6 cellular contexts compared by ENCODE assay signal in genomic region chr21:44163167-44163653, GRCh38. TPM values are rescaled to one million over a fixed set of nuclear protein-coding genes. Genes with fewer than 3 reads are reported as not detected.
DNase-seq lines count a peak whose midpoint lies in the region; ATAC-seq, FAIRE-seq and TF ChIP-seq lines count a peak whose summit lies in the region.
"Not testable (repeated sequence)": the region's sequence is repeated elsewhere in the genome, so short reads cannot be mapped to it uniquely, and the experiment has no call there.

No MANE protein-coding gene starts in this region.

- TF ChIP-seq POLR2A in K562 (conservative IDR thresholded peaks at IDR 0.05) = not testable (repeated sequence)

- H3K4me2 ChIP-seq in K562 (ENCODE audit: insufficient read depth, low read length); keratinocyte (ENCODE audit: control insufficient read depth, extremely low read depth, insufficient read depth, low read depth, low read length): not testable (repeated sequence)

- H3K27ac ChIP-seq in K562 (ENCODE audit: extremely low read depth, low read depth, low read length); keratinocyte (ENCODE audit: control insufficient read depth, insufficient read depth, low read length): not testable (repeated sequence)

- not testable (repeated sequence) for TF ChIP-seq CTCF in K562 (IDR thresholded peaks at IDR 0.05 in 2 of 3, conservative IDR thresholded peaks at IDR 0.05 in 1 of 3; ENCODE audit: insufficient read depth in 2 of 3, low read depth in 1 of 3, low read length in 3 of 3); bronchial epithelial cell (IDR thresholded peaks at IDR 0.05; ENCODE audit: insufficient read depth, low read length, severe bottlenecking); keratinocyte (optimal IDR thresholded peaks at IDR 0.05 in 1 of 3, IDR thresholded peaks at IDR 0.05 in 1 of 3, conservative IDR thresholded peaks at IDR 0.05 in 1 of 3; ENCODE audit: extremely low read depth in 1 of 3, insufficient read depth in 2 of 3, low read length in 3 of 3)

- not testable (repeated sequence) for TF ChIP-seq RAD21 in K562 (CRISPR knock-in tag; conservative IDR thresholded peaks at IDR 0.05 in 1 of 2, IDR thresholded peaks at IDR 0.05 in 1 of 2)

- H3K9ac ChIP-seq in K562 (ENCODE audit: insufficient read depth in 1 of 2, low read depth in 2 of 2, low read length in 2 of 2); keratinocyte (ENCODE audit: control insufficient read depth, extremely low read depth, insufficient read depth, low read length): not testable (repeated sequence)

- not testable (repeated sequence) for H3K4me3 ChIP-seq in K562; bronchial epithelial cell (ENCODE audit: low read depth, low read length); keratinocyte (ENCODE audit: control insufficient read depth in 2 of 3, extremely low read depth in 1 of 3, insufficient read depth in 2 of 3, low read depth in 1 of 3, low read length in 3 of 3)

- H3K36me3 Mint-ChIP-seq in activated CD4-positive, alpha-beta T cell treated with anti-CD3 and anti-CD28 coated beads, Interleukin-2, amount 10 ng/mL, durations not matched to agents 24 days and 14 days (ENCODE audit: low read depth) = not testable (repeated sequence)

- not testable (repeated sequence) for H3K27me3 ChIP-seq in K562 (ENCODE audit: control insufficient read depth in 2 of 2, insufficient read depth in 2 of 2, low read length in 2 of 2); bronchial epithelial cell (ENCODE audit: control insufficient read depth, insufficient read depth, low read length); keratinocyte (ENCODE audit: control insufficient read depth, extremely low read depth, insufficient read depth, low read length)

- not testable (repeated sequence) for H3K36me3 ChIP-seq in K562 (ENCODE audit: control insufficient read depth, insufficient read depth, low read length); bronchial epithelial cell (ENCODE audit: control insufficient read depth, insufficient read depth, low read length); keratinocyte (ENCODE audit: control insufficient read depth in 2 of 2, extremely low read depth in 1 of 2, insufficient read depth in 2 of 2, low read length in 2 of 2)

- not testable (repeated sequence) for H3K79me2 ChIP-seq in K562 (ENCODE audit: control insufficient read depth, insufficient read depth, low read length); keratinocyte (ENCODE audit: control insufficient read depth, insufficient read depth, low read length)

- dilution Hi-C loops in keratinocyte (cut with MboI; ENCODE audit: extremely low pct_ligation_motif_present, low sequenced_read_pairs) = not testable (repeated sequence)

- not testable (repeated sequence) for H3K27ac Mint-ChIP-seq in activated CD4-positive, alpha-beta T cell treated with anti-CD3 and anti-CD28 coated beads, Interleukin-2, amount 10 ng/mL, durations not matched to agents 24 days and 14 days

- not testable (repeated sequence) for H3K27me3 Mint-ChIP-seq in activated CD4-positive, alpha-beta T cell treated with anti-CD3 and anti-CD28 coated beads, Interleukin-2, amount 10 ng/mL, durations not matched to agents 24 days and 14 days

- WGBS in K562 (ENCODE audit: insufficient coverage, low coverage, missing lambda C conversion rate) = 2% methylated on average over 5 of the region's 13 CpGs

- H3K9me1 ChIP-seq in K562 (ENCODE audit: control insufficient read depth, insufficient read depth, low read length); keratinocyte (ENCODE audit: control insufficient read depth, extremely low read depth, insufficient read depth, low read length): not testable (repeated sequence)

- not testable (repeated sequence) for H4K20me1 ChIP-seq in K562 (replicated peaks; ENCODE audit: control insufficient read depth, insufficient read depth, low read length); keratinocyte (ENCODE audit: control insufficient read depth, extremely low read depth, insufficient read depth, low read length)

- not testable (repeated sequence) for DNase-seq in GM18507 (ENCODE audit: extremely low spot score, insufficient read length, low read depth); K562 (ENCODE audit: extremely low read depth in 1 of 4, low spot score in 3 of 4); bronchial epithelial cell (ENCODE audit: low read depth); keratinocyte (ENCODE audit: low read depth, low spot score)
- peak; percentile 5 for DNase-seq in activated CD4-positive, alpha-beta T cell treated with anti-CD3 and anti-CD28 coated beads, Interleukin-2, amount 10 ng/mL, durations not matched to agents 24 days and 14 days
- DNase-seq in left lobe of liver (ENCODE audit: low spot score) = peak; percentile 16

- TF ChIP-seq EP300 in K562 (IDR thresholded peaks at IDR 0.05; ENCODE audit: low read length) = not testable (repeated sequence)

- not testable (repeated sequence) for H3K4me1 Mint-ChIP-seq in activated CD4-positive, alpha-beta T cell treated with anti-CD3 and anti-CD28 coated beads, Interleukin-2, amount 10 ng/mL, durations not matched to agents 24 days and 14 days

- POLR2A ChIA-PET in K562 (lab: Yijun Ruan, JAX) = not testable (repeated sequence)

- H3K9me3 ChIP-seq in K562 (replicated peaks; ENCODE audit: control insufficient read depth, insufficient read depth, low read depth, low read length); keratinocyte (ENCODE audit: control insufficient read depth, low read depth, low read length): not testable (repeated sequence)

- CTCF ChIA-PET in K562 (lab: Yijun Ruan, JAX; ENCODE audit: low intra/inter-chr PET ratio) = not testable (repeated sequence)

- H3K4me1 ChIP-seq in K562 (replicated peaks in 1 of 2; ENCODE audit: control insufficient read depth in 2 of 2, insufficient read depth in 2 of 2, low read length in 2 of 2); keratinocyte (ENCODE audit: control insufficient read depth, extremely low read depth, insufficient read depth, low read length): not testable (repeated sequence)

- H2AFZ ChIP-seq in K562 (ENCODE audit: low read depth, low read length); keratinocyte (ENCODE audit: control insufficient read depth, low read length): not testable (repeated sequence)

- not testable (repeated sequence) for H3K9me3 Mint-ChIP-seq in activated CD4-positive, alpha-beta T cell treated with anti-CD3 and anti-CD28 coated beads, Interleukin-2, amount 10 ng/mL, durations not matched to agents 24 days and 14 days

- not testable (repeated sequence) for BruUV-seq in K562 (replicated peaks; lab: Mats Ljungman, UMichigan)

- ATAC-seq in K562 = not testable (repeated sequence)
- peak; percentile 64 for ATAC-seq in left lobe of liver

- in situ Hi-C loops in K562 (cut with MboI) = loop anchor here (25.0 kb wide), 1 partner anchor 124 kb away; the partner anchor contains the start of gene AIRE

- intact Hi-C loops in activated CD4-positive, alpha-beta T cell treated with anti-CD3 and anti-CD28 coated beads, Interleukin-2, amount 10 ng/mL, durations not matched to agents 24 days and 14 days (cut with micrococcal nuclease); K562 (cut with micrococcal nuclease): not testable (repeated sequence)

- FAIRE-seq in GM18507 (lab: Jason Lieb, UNC) (peak; percentile 18), K562 (lab: Jason Lieb, UNC) (peak; percentile 11), bronchial epithelial cell (lab: Jason Lieb, UNC) (peak; percentile 93), keratinocyte (lab: Jason Lieb, UNC) (peak; percentile 86)

- H3K4me3 Mint-ChIP-seq in activated CD4-positive, alpha-beta T cell treated with anti-CD3 and anti-CD28 coated beads, Interleukin-2, amount 10 ng/mL, durations not matched to agents 24 days and 14 days = not testable (repeated sequence)

RNA-seq across cellular contexts. Expression of gene GATD3, which starts 29.7 kb away (rescaled TPM):
- total RNA-seq in activated CD4-positive, alpha-beta T cell treated with anti-CD3 and anti-CD28 coated beads, Interleukin-2, amount 10 ng/mL, durations not matched to agents 24 days and 14 days = 13.1 and 15.0 TPM in 2 replicates
- total RNA-seq in K562 (2011; cell fraction: chromatin; rRNA removed; ENCODE audit: low replicate concordance) = 125 and 198 TPM in 2 replicates
- total RNA-seq in K562 (2011; cell fraction: nucleolus; rRNA removed) = 96.3 and 112 TPM in 2 replicates
- total RNA-seq in K562 (2011; cell fraction: nucleoplasm; rRNA removed) = 120 and 121 TPM in 2 replicates
- total RNA-seq in K562 (2014; rRNA removed) (45.4 and 64.8 TPM in 2 replicates), K562 (2014; rRNA removed; fragmentation: Illumina TruSeq; extraction: Trizol) (20.4 and 26.6 TPM in 2 replicates), K562 (2015; rRNA removed; fragmentation: Illumina TruSeq; extraction: Trizol) (37.8 and 39.5 TPM in 2 replicates), K562 (2021) (70.1 and 77.0 TPM in 2 replicates), bronchial epithelial cell (15.5 and 21.0 TPM in 2 replicates), left lobe of liver (41.2 TPM)
- polyA plus RNA-seq in K562 (2011; rRNA removed) (45.4 and 47.3 TPM in 2 replicates), K562 (2014; fragmentation: Illumina TruSeq; extraction: Trizol) (25.3 and 36.6 TPM in 2 replicates), K562 (2014; fragmentation: Nextera tagmentation; extraction: Ambion mirVana) (10 to 100 TPM; 11.2 to 24.9 TPM), K562 (2014; rRNA removed) (65.4 and 78.6 TPM in 2 replicates), keratinocyte (25.7 to 35.9 TPM (median 32.0 TPM) in 3 replicates)
- polyA plus RNA-seq in K562 (2011; cell fraction: cytosol; rRNA removed) = 50.0 and 94.6 TPM in 2 replicates
- polyA plus RNA-seq in K562 (2011; cell fraction: nucleus; rRNA removed) = 97.1 and 134 TPM in 2 replicates
- 55.4 and 77.7 TPM in 2 replicates for polyA plus RNA-seq in K562 (2012)
- 22.0 and 25.5 TPM in 2 replicates for polyA minus RNA-seq in K562 (2011; rRNA and poly(A)+ RNA removed)
- polyA minus RNA-seq in K562 (2011; cell fraction: cytosol; rRNA and poly(A)+ RNA removed) = 21.8 and 29.4 TPM in 2 replicates
- 43.9 and 44.2 TPM in 2 replicates for polyA minus RNA-seq in K562 (2011; cell fraction: nucleus; rRNA and poly(A)+ RNA removed)
- polyA plus RNA-seq in keratinocyte (2011; ENCODE audit: low read depth) = 23.6 TPM
- polyA plus RNA-seq in keratinocyte (2011; cell fraction: cytosol; rRNA removed) = 20.4 and 37.9 TPM in 2 replicates
- polyA plus RNA-seq in keratinocyte (2011; cell fraction: nucleus; rRNA removed) = 44.7 and 49.3 TPM in 2 replicates
- polyA plus RNA-seq in keratinocyte (2012; ENCODE audit: low replicate concordance) = 17.7 and 38.8 TPM in 2 replicates
- 9.7 to 16.3 TPM (median 9.8 TPM) in 3 replicates for polyA minus RNA-seq in keratinocyte
- polyA minus RNA-seq in keratinocyte (2011; cell fraction: cytosol; rRNA and poly(A)+ RNA removed) = 47.2 TPM
- 13.9 and 17.4 TPM in 2 replicates for polyA minus RNA-seq in keratinocyte (2011; cell fraction: nucleus; rRNA and poly(A)+ RNA removed)

RNA-seq across cellular contexts. Expression of gene PWP2, which starts 56.0 kb away (rescaled TPM):
- 10.0 and 16.5 TPM in 2 replicates for total RNA-seq in activated CD4-positive, alpha-beta T cell treated with anti-CD3 and anti-CD28 coated beads, Interleukin-2, amount 10 ng/mL, durations not matched to agents 24 days and 14 days
- 95.1 and 192 TPM in 2 replicates for total RNA-seq in K562 (2011; cell fraction: chromatin; rRNA removed; ENCODE audit: low replicate concordance)
- 89.4 and 101 TPM in 2 replicates for total RNA-seq in K562 (2011; cell fraction: nucleolus; rRNA removed)
- total RNA-seq in K562 (2011; cell fraction: nucleoplasm; rRNA removed) = 53.8 and 68.3 TPM in 2 replicates
- total RNA-seq in K562 (2014; rRNA removed) = 47.0 and 58.9 TPM in 2 replicates
- total RNA-seq in K562 (2014; rRNA removed; fragmentation: Illumina TruSeq; extraction: Trizol) = 23.1 and 24.6 TPM in 2 replicates
- 33.1 and 36.6 TPM in 2 replicates for total RNA-seq in K562 (2015; rRNA removed; fragmentation: Illumina TruSeq; extraction: Trizol)
- 46.5 and 57.6 TPM in 2 replicates for total RNA-seq in K562 (2021)
- 27.7 and 28.7 TPM in 2 replicates for polyA plus RNA-seq in K562 (2011; rRNA removed)
- polyA plus RNA-seq in K562 (2011; cell fraction: cytosol; rRNA removed) = 30.3 and 42.8 TPM in 2 replicates
- 69.1 and 77.4 TPM in 2 replicates for polyA plus RNA-seq in K562 (2011; cell fraction: nucleus; rRNA removed)
- 19.4 and 34.4 TPM in 2 replicates for polyA plus RNA-seq in K562 (2012)
- polyA plus RNA-seq in K562 (2014; fragmentation: Illumina TruSeq; extraction: Trizol) = 31.1 and 35.2 TPM in 2 replicates
- polyA plus RNA-seq in K562 (2014; fragmentation: Nextera tagmentation; extraction: Ambion mirVana) = 1 to 10 TPM in 1 of 2 experiments, under 1 TPM in 1; 0.72 to 1.9 TPM
- 35.3 and 40.6 TPM in 2 replicates for polyA plus RNA-seq in K562 (2014; rRNA removed)
- 28.2 and 34.5 TPM in 2 replicates for polyA minus RNA-seq in K562 (2011; rRNA and poly(A)+ RNA removed)
- 22.5 and 27.6 TPM in 2 replicates for polyA minus RNA-seq in K562 (2011; cell fraction: cytosol; rRNA and poly(A)+ RNA removed)
- polyA minus RNA-seq in K562 (2011; cell fraction: nucleus; rRNA and poly(A)+ RNA removed) = 32.7 and 47.2 TPM in 2 replicates
- 14.7 and 23.3 TPM in 2 replicates for total RNA-seq in bronchial epithelial cell
- polyA plus RNA-seq in keratinocyte = 27.3 to 34.2 TPM (median 29.5 TPM) in 3 replicates
- polyA plus RNA-seq in keratinocyte (2011; ENCODE audit: low read depth) = 9.0 TPM
- polyA plus RNA-seq in keratinocyte (2011; cell fraction: cytosol; rRNA removed) = 14.9 and 21.4 TPM in 2 replicates
- 49.9 and 54.0 TPM in 2 replicates for polyA plus RNA-seq in keratinocyte (2011; cell fraction: nucleus; rRNA removed)
- 17.4 and 34.8 TPM in 2 replicates for polyA plus RNA-seq in keratinocyte (2012; ENCODE audit: low replicate concordance)
- 45.9 to 91.6 TPM (median 46.0 TPM) in 3 replicates for polyA minus RNA-seq in keratinocyte
- polyA minus RNA-seq in keratinocyte (2011; cell fraction: cytosol; rRNA and poly(A)+ RNA removed) = 31.1 TPM
- 35.3 and 61.4 TPM in 2 replicates for polyA minus RNA-seq in keratinocyte (2011; cell fraction: nucleus; rRNA and poly(A)+ RNA removed)
- 4.8 TPM for total RNA-seq in left lobe of liver
